20 cellular contexts compared by ENCODE assay signal in the genomic region with DNA sequence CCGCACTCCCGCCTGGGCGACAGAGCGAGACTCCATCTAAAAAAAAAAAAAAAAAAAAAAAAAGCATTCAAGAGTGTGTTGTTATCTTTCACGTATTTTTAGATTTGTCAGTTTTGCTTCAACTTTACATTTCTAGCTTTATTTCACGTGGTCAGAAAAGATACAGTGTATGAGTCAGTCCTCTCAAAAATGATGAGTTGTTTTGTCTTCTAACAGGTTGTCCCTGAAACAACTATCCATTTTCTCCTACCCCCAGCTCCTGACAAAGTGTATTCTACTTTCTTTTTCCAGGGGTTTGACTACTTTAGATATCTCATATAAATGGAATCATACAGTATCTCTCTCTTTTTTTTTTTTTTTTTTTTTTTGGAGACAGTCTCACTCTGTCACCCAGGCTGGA. TPM values are rescaled to one million over a fixed set of nuclear protein-coding genes. Genes with fewer than 3 reads are reported as not detected.
DNase-seq lines count a peak whose midpoint lies in the region; ATAC-seq and TF ChIP-seq lines count a peak whose summit lies in the region.
"Had no signal": no experiment of that assay in that cellular context is flagged by ENCODE, and none has a peak within 500 bp of the region (broad histone marks: within the 10 kb centered on the region; RNA-seq: fewer than 3 reads in every experiment).

No MANE protein-coding gene starts in this region.

- no peaks in the 10 kb centered on the region for H3K36me3 Mint-ChIP-seq in activated CD4-positive, alpha-beta T cell treated with anti-CD3 and anti-CD28 coated beads for 36 hours (ENCODE audit: low read depth)
- H3K36me3 Mint-ChIP-seq: CD14-positive monocyte; CD4-positive, CD25-positive, alpha-beta regulatory T cell had no signal

- TF ChIP-seq CTCF in mammary epithelial cell (conservative IDR thresholded peaks at IDR 0.05 in 1 of 2, IDR thresholded peaks at IDR 0.05 in 1 of 2; ENCODE audit: extremely low read depth in 1 of 2, insufficient read depth in 1 of 2, low read depth in 1 of 2, low read length in 2 of 2), result no peak

- intact Hi-C loops in activated CD4-positive, alpha-beta T cell treated with anti-CD3 and anti-CD28 coated beads for 36 hours (cut with DNase I, micrococcal nuclease), result no loop called here
- intact Hi-C loops in mammary epithelial cell (cut with micrococcal nuclease), result no loop called here

- H3K9me3 Mint-ChIP-seq in activated CD4-positive, alpha-beta T cell treated with anti-CD3 and anti-CD28 coated beads for 36 hours (ENCODE audit: low read depth), result peaks cover 15% of the 10 kb centered on the region

- POLR2A ChIA-PET in activated CD4-positive, alpha-beta T cell treated with anti-CD3 and anti-CD28 coated beads for 36 hours (lab: Charles Lee), result no interaction called here

- BruUV-seq in mammary epithelial cell (replicated peaks; lab: Mats Ljungman, UMichigan), result no TSS peak

- no peaks in the 10 kb centered on the region for H3K4me1 ChIP-seq in mammary epithelial cell (ENCODE audit: insufficient read depth, low read length)
- H3K4me1 ChIP-seq: BE2C, BLaER1 had no signal

- H3K9ac ChIP-seq in mammary epithelial cell (ENCODE audit: insufficient read depth, low read length), result no peak overlapping the region
- H3K9ac ChIP-seq: BLaER1 had no signal

- no peak overlapping the region for H3K4me2 ChIP-seq in mammary epithelial cell (ENCODE audit: insufficient read depth, low read depth, low read length)
- H3K4me2 ChIP-seq: BLaER1 had no signal

- H3K27ac ChIP-seq in mammary epithelial cell (ENCODE audit: insufficient read depth, low read depth, low read length), result no peak overlapping the region
- H3K27ac ChIP-seq: 22Rv1, BLaER1 had no signal

- dilution Hi-C loops in mammary epithelial cell (cut with HindIII; ENCODE audit: low sequenced_read_pairs), result no loop called here

- peaks cover 3% of the 10 kb centered on the region for H3K9me3 ChIP-seq in mammary epithelial cell (replicated peaks; ENCODE audit: insufficient read depth, low read length)
- H3K9me3 ChIP-seq: BE2C had no signal

- ATAC-seq in activated CD4-positive, alpha-beta T cell treated with anti-CD3 and anti-CD28 coated beads for 36 hours, result peak; percentile 76

- peaks cover 7% of the 10 kb centered on the region for H3K27me3 Mint-ChIP-seq in activated CD4-positive, alpha-beta T cell treated with anti-CD3 and anti-CD28 coated beads for 36 hours
- H3K27me3 Mint-ChIP-seq: CD4-positive, CD25-positive, alpha-beta regulatory T cell had no signal

- no peak overlapping the region for H2AFZ ChIP-seq in mammary epithelial cell (ENCODE audit: low read depth, low read length)

- no peak overlapping the region for H3K4me3 Mint-ChIP-seq in activated CD4-positive, alpha-beta T cell treated with anti-CD3 and anti-CD28 coated beads for 36 hours
- H3K4me3 Mint-ChIP-seq: CD14-positive monocyte; CD4-positive, alpha-beta memory T cell; CD4-positive, CD25-positive, alpha-beta regulatory T cell; CD8-positive, alpha-beta memory T cell had no signal

- no peaks in the 10 kb centered on the region for H3K4me1 Mint-ChIP-seq in activated CD4-positive, alpha-beta T cell treated with anti-CD3 and anti-CD28 coated beads for 36 hours
- H3K4me1 Mint-ChIP-seq: CD4-positive, CD25-positive, alpha-beta regulatory T cell had no signal

- no peaks in the 10 kb centered on the region for H3K79me2 ChIP-seq in mammary epithelial cell (ENCODE audit: insufficient read depth, low read length)

- H3K36me3 ChIP-seq in mammary epithelial cell (ENCODE audit: insufficient read depth, low read length), result no peaks in the 10 kb centered on the region
- H3K36me3 ChIP-seq: BE2C, BLaER1 had no signal

- H3K27ac Mint-ChIP-seq in activated CD4-positive, alpha-beta T cell treated with anti-CD3 and anti-CD28 coated beads for 36 hours, result no peak overlapping the region
- H3K27ac Mint-ChIP-seq: CD14-positive monocyte; CD4-positive, alpha-beta memory T cell; CD4-positive, CD25-positive, alpha-beta regulatory T cell; CD8-positive, alpha-beta memory T cell had no signal

- CTCF ChIA-PET in activated CD4-positive, alpha-beta T cell treated with anti-CD3 and anti-CD28 coated beads for 36 hours (lab: Charles Lee), result interaction anchor here (0.6 kb wide), 1 partner anchor 68 kb away, joined by 3 read pairs; no protein-coding TSS in a partner anchor
- CTCF ChIA-PET in mammary epithelial cell (lab: Charles Lee; ENCODE audit: low non-redundant PET), result no interaction called here

- no peaks in the 10 kb centered on the region for H3K27me3 ChIP-seq in mammary epithelial cell (ENCODE audit: insufficient read depth, low read length)
- H3K27me3 ChIP-seq: BLaER1 had no signal

- no peak for DNase-seq in activated CD4-positive, alpha-beta T cell treated with anti-CD3 and anti-CD28 coated beads for 36 hours
- DNase-seq in activated CD4-positive, alpha-beta T cell treated with anti-CD3 and anti-CD28 coated beads for 48 hours, result no peak
- DNase-seq in A172 (ENCODE audit: low spot score) (peak; percentile 51), M059J (ENCODE audit: low read depth) (peak; percentile 77), mammary epithelial cell (peak; percentile 36), NCI-H510A treated with DMSO at 0.1 percent for 48 hours (lab: John Stamatoyannopoulos, UW) (no peak), NCI-H526 (lab: John Stamatoyannopoulos, UW) (no peak), germinal center (ENCODE audit: low spot score) (no peak)
- DNase-seq: ACHN; BE2C; C1 segment of cervical spinal cord; CD4-positive, alpha-beta memory T cell; CD4-positive, CD25-positive, alpha-beta regulatory T cell; CD8-positive, alpha-beta memory T cell; COR-L47; DMS79 treated with DMSO at 0.1 percent for 48 hours; GF-D8 had no signal

- in situ Hi-C loops in mammary epithelial cell (cut with MboI; ENCODE audit: low sequenced_read_pairs in 2 of 2), result no loop called here

- WGBS in mammary epithelial cell (ENCODE audit: low coverage, missing lambda C conversion rate), result 21% methylated on average over 2 of the region's 6 CpGs

- H4K20me1 ChIP-seq in mammary epithelial cell (ENCODE audit: insufficient read depth, low read length), result no peaks in the 10 kb centered on the region
- H4K20me1 ChIP-seq: BLaER1 had no signal

- H3K4me3 ChIP-seq in mammary epithelial cell (replicated peaks in 1 of 3; ENCODE audit: insufficient read depth in 1 of 3, low read depth in 2 of 3, low read length in 3 of 3), result no peak overlapping the region
- H3K4me3 ChIP-seq: BLaER1 had no signal

RNA-seq across cellular contexts. Expression of gene ZNF695, which starts 5.5 kb away (rescaled TPM):
- 1 to 10 TPM in 1 of 2 experiments, under 1 TPM in 1; 0.81 to 1.2 TPM for total RNA-seq in activated CD4-positive, alpha-beta T cell treated with anti-CD3 and anti-CD28 coated beads for 36 hours
- 11.4 and 17.3 TPM in 2 replicates for total RNA-seq in A172 (2014; rRNA removed; shearing (Covaris generic))
- total RNA-seq in M059J (2014; rRNA removed; shearing (Covaris generic)), result 2.5 and 8.9 TPM in 2 replicates
- 1 to 10 TPM; 1.7 to 4.4 TPM for total RNA-seq in mammary epithelial cell
- polyA plus RNA-seq in mammary epithelial cell, result 0.74 TPM
- polyA minus RNA-seq in mammary epithelial cell, result 23.2 TPM
- total RNA-seq: CD4-positive, alpha-beta memory T cell; CD4-positive, CD25-positive, alpha-beta regulatory T cell had no signal
- polyA plus RNA-seq: CD4-positive, alpha-beta memory T cell; CD4-positive, CD25-positive, alpha-beta regulatory T cell; CD8-positive, alpha-beta memory T cell had no signal

Comparison
In these comparisons a context has a peak if more than half of its experiments do, and no peak if none do; other contexts are left out.
1. DNase-seq: peak in A172 (single experiment), M059J (single experiment) and mammary epithelial cell (single experiment); none in activated CD4-positive, alpha-beta T cell treated with anti-CD3 and anti-CD28 coated beads for 36 hours (single experiment), activated CD4-positive, alpha-beta T cell treated with anti-CD3 and anti-CD28 coated beads for 48 hours (single experiment), NCI-H510A treated with DMSO at 0.1 percent for 48 hours (single experiment), NCI-H526 (0 of 2) and germinal center (single experiment).